Comparison of ENCODE assay signal across 1 cellular context in genomic region chr10:79046326-79046725, GRCh38.
TF ChIP-seq lines count a peak whose summit lies in the region.

No MANE protein-coding gene starts in this region.

TF ChIP-seq in WTC11, 78 proteins besides CTCF, POLR2A, EP300 and RAD21 (continued from another document):
- TF ChIP-seq AFF4 (CRISPR knock-in tag; IDR thresholded peaks at IDR 0.05; ENCODE audit: borderline replicate concordance) (no peak), RELA (CRISPR knock-in tag; IDR thresholded peaks at IDR 0.05; ENCODE audit: borderline replicate concordance) (no peak), SMAD3 (CRISPR knock-in tag; IDR thresholded peaks at IDR 0.05; ENCODE audit: borderline replicate concordance) (no peak), ZNF138 (CRISPR knock-in tag; conservative IDR thresholded peaks at IDR 0.05) (no peak), OVOL2 (CRISPR knock-in tag; IDR thresholded peaks at IDR 0.05; ENCODE audit: borderline replicate concordance) (no peak), RORB (CRISPR knock-in tag; IDR thresholded peaks at IDR 0.05) (no peak), AR (CRISPR knock-in tag; IDR thresholded peaks at IDR 0.05) (no peak), MYBL2 (CRISPR knock-in tag; IDR thresholded peaks at IDR 0.05) (no peak), SP1 (CRISPR knock-in tag; conservative IDR thresholded peaks at IDR 0.05) (no peak)
